18 cellular contexts compared by ENCODE assay signal in genomic region chrX:30668581-30668980, GRCh38. TPM values are rescaled to one million over a fixed set of nuclear protein-coding genes. Genes with fewer than 3 reads are reported as not detected.
DNase-seq lines count a peak whose midpoint lies in the region; ATAC-seq, FAIRE-seq and TF ChIP-seq lines count a peak whose summit lies in the region.
"Had no signal": no experiment of that assay in that cellular context is flagged by ENCODE, and none has a peak within 500 bp of the region (broad histone marks: within the 10 kb centered on the region; RNA-seq: fewer than 3 reads in every experiment).

No MANE protein-coding gene starts in this region.

- TF ChIP-seq CTCF in activated CD8-positive, alpha-beta T cell treated with anti-CD3 and anti-CD28 coated beads for 36 hours (IDR thresholded peaks at IDR 0.05), result no peak
- TF ChIP-seq CTCF in A549 (IDR thresholded peaks at IDR 0.05) (no peak), K562 (IDR thresholded peaks at IDR 0.05 in 2 of 3, conservative IDR thresholded peaks at IDR 0.05 in 1 of 3; ENCODE audit: insufficient read depth in 2 of 3, low read depth in 1 of 3, low read length in 3 of 3) (no peak)

- peaks cover 3% of the 10 kb centered on the region; the same call in 1 of the 3 replicates for H3K36me3 ChIP-seq in K562 (ENCODE audit: control insufficient read depth, insufficient read depth, low read length)

- H3K27ac ChIP-seq in A549, result no peak overlapping the region
- no peak overlapping the region for H3K27ac ChIP-seq in K562 (ENCODE audit: extremely low read depth, low read depth, low read length)
- H3K27ac ChIP-seq: C4-2B had no signal

- POLR2A ChIA-PET in activated CD8-positive, alpha-beta T cell treated with anti-CD3 and anti-CD28 coated beads, Interleukin-2, amount 10 ng/mL, durations not matched to agents 7 days and 5 days (lab: Charles Lee), result no interaction called here
- POLR2A ChIA-PET in activated CD8-positive, alpha-beta T cell treated with anti-CD3 and anti-CD28 coated beads for 36 hours (lab: Charles Lee), result no interaction called here
- POLR2A ChIA-PET in A549 (lab: Yijun Ruan, JAX) (no interaction called here), K562 (lab: Yijun Ruan, JAX) (no interaction called here)

- no peaks in the 10 kb centered on the region for H3K9me3 ChIP-seq in A549
- no peaks in the 10 kb centered on the region for H3K9me3 ChIP-seq in K562 (replicated peaks; ENCODE audit: control insufficient read depth, insufficient read depth, low read depth, low read length)

- in situ Hi-C loops in K562 (cut with MboI), result no loop called here

- FAIRE-seq in A549 (lab: Jason Lieb, UNC) (no peak), GM18507 (lab: Jason Lieb, UNC) (peak; percentile 36), K562 (lab: Jason Lieb, UNC) (no peak)
- FAIRE-seq: A204.1, GM12892 had no signal

- H3K9ac ChIP-seq in K562 (ENCODE audit: insufficient read depth in 1 of 2, low read depth in 2 of 2, low read length in 2 of 2), result no peak overlapping the region

- no peak for TF ChIP-seq POLR2A in A549 (IDR thresholded peaks at IDR 0.05; ENCODE audit: low read length)
- no peak for TF ChIP-seq POLR2A in K562 (conservative IDR thresholded peaks at IDR 0.05)

- TF ChIP-seq EP300 in A549 (IDR thresholded peaks at IDR 0.05) (no peak), K562 (IDR thresholded peaks at IDR 0.05; ENCODE audit: low read length) (no peak)

- H2AFZ ChIP-seq in K562 (ENCODE audit: low read depth, low read length), result no peak overlapping the region

- no peak for TF ChIP-seq RAD21 in A549 (conservative IDR thresholded peaks at IDR 0.05 in 1 of 2, IDR thresholded peaks at IDR 0.05 in 1 of 2)
- no peak for TF ChIP-seq RAD21 in K562 (CRISPR knock-in tag; conservative IDR thresholded peaks at IDR 0.05 in 1 of 2, IDR thresholded peaks at IDR 0.05 in 1 of 2)

- H3K4me3 ChIP-seq in A549 (no peak overlapping the region), K562 (no peak overlapping the region)

- no peaks in the 10 kb centered on the region for H3K27me3 Mint-ChIP-seq in activated CD8-positive, alpha-beta T cell treated with anti-CD3 and anti-CD28 coated beads, Interleukin-2, amount 10 ng/mL, durations not matched to agents 7 days and 5 days (ENCODE audit: low read depth)
- H3K27me3 Mint-ChIP-seq in activated CD8-positive, alpha-beta T cell treated with anti-CD3 and anti-CD28 coated beads for 36 hours, result no peaks in the 10 kb centered on the region
- H3K27me3 Mint-ChIP-seq: CD4-positive, alpha-beta T cell had no signal

- H3K4me2 ChIP-seq in A549 (no peak overlapping the region), K562 (ENCODE audit: insufficient read depth, low read length) (no peak overlapping the region)

- H3K27me3 ChIP-seq in K562 (ENCODE audit: control insufficient read depth in 2 of 2, insufficient read depth in 2 of 2, low read length in 2 of 2), result no peaks in the 10 kb centered on the region

- no peak overlapping the region for H3K4me3 Mint-ChIP-seq in activated CD8-positive, alpha-beta T cell treated with anti-CD3 and anti-CD28 coated beads, Interleukin-2, amount 10 ng/mL, durations not matched to agents 7 days and 5 days
- no peak overlapping the region for H3K4me3 Mint-ChIP-seq in activated CD8-positive, alpha-beta T cell treated with anti-CD3 and anti-CD28 coated beads for 36 hours
- H3K4me3 Mint-ChIP-seq: CD4-positive, alpha-beta T cell had no signal

- H3K36me3 Mint-ChIP-seq in activated CD8-positive, alpha-beta T cell treated with anti-CD3 and anti-CD28 coated beads, Interleukin-2, amount 10 ng/mL, durations not matched to agents 7 days and 5 days (ENCODE audit: low read depth), result peaks cover 23% of the 10 kb centered on the region
- H3K36me3 Mint-ChIP-seq in activated CD8-positive, alpha-beta T cell treated with anti-CD3 and anti-CD28 coated beads for 36 hours (ENCODE audit: low read depth), result peaks cover 24% of the 10 kb centered on the region

- BruUV-seq in K562 (replicated peaks; lab: Mats Ljungman, UMichigan), result no TSS peak

- no peak for DNase-seq in activated CD8-positive, alpha-beta T cell treated with anti-CD3 and anti-CD28 coated beads, Interleukin-2, amount 10 ng/mL, durations not matched to agents 7 days and 5 days
- no peak for DNase-seq in activated CD8-positive, alpha-beta T cell treated with anti-CD3 and anti-CD28 coated beads for 36 hours
- no peak for DNase-seq in A549 (ENCODE audit: low read depth in 1 of 2, low spot score in 1 of 2)
- DNase-seq in GM18507 (ENCODE audit: extremely low spot score, insufficient read length, low read depth), result no peak
- DNase-seq in K562 (ENCODE audit: extremely low read depth in 1 of 4, low spot score in 3 of 4), result no peak
- no peak for DNase-seq in NK-92 (lab: John Stamatoyannopoulos, UW; ENCODE audit: unreplicated experiment)
- DNase-seq: AML-193; CD4-positive, alpha-beta T cell; DMS153; DMS79; GDM1; GOT3; H7 had no signal

- no peaks in the 10 kb centered on the region for H3K79me2 ChIP-seq in K562 (ENCODE audit: control insufficient read depth, insufficient read depth, low read length)

- H3K4me1 Mint-ChIP-seq in activated CD8-positive, alpha-beta T cell treated with anti-CD3 and anti-CD28 coated beads, Interleukin-2, amount 10 ng/mL, durations not matched to agents 7 days and 5 days (ENCODE audit: low read depth), result no peaks in the 10 kb centered on the region
- H3K4me1 Mint-ChIP-seq in activated CD8-positive, alpha-beta T cell treated with anti-CD3 and anti-CD28 coated beads for 36 hours (ENCODE audit: low read depth), result peaks cover under 1% of the 10 kb centered on the region

- H3K4me1 ChIP-seq in A549 (no peaks in the 10 kb centered on the region), K562 (replicated peaks in 1 of 2; ENCODE audit: control insufficient read depth in 2 of 2, insufficient read depth in 2 of 2, low read length in 2 of 2) (no peaks in the 10 kb centered on the region)

- H3K9me1 ChIP-seq in K562 (ENCODE audit: control insufficient read depth, insufficient read depth, low read length), result no peaks in the 10 kb centered on the region

- H4K20me1 ChIP-seq in K562 (replicated peaks; ENCODE audit: control insufficient read depth, insufficient read depth, low read length), result no peaks in the 10 kb centered on the region

- intact Hi-C loops in activated CD8-positive, alpha-beta T cell treated with anti-CD3 and anti-CD28 coated beads for 36 hours (cut with micrococcal nuclease), result no loop called here
- intact Hi-C loops in K562 (cut with micrococcal nuclease), result no loop called here

- no peak for ATAC-seq in activated CD8-positive, alpha-beta T cell treated with anti-CD3 and anti-CD28 coated beads, Interleukin-2, amount 10 ng/mL, durations not matched to agents 7 days and 5 days
- no peak for ATAC-seq in activated CD8-positive, alpha-beta T cell treated with anti-CD3 and anti-CD28 coated beads for 36 hours
- ATAC-seq in A549 (no peak), K562 (no peak), HG03460 (IDR thresholded peaks at IDR 0.05; ENCODE audit: unreplicated experiment) (no peak)
- ATAC-seq: HCT116 had no signal

- CTCF ChIA-PET in activated CD8-positive, alpha-beta T cell treated with anti-CD3 and anti-CD28 coated beads, Interleukin-2, amount 10 ng/mL, durations not matched to agents 7 days and 5 days (lab: Charles Lee), result interaction anchor here (1.1 kb wide), 1 partner anchor 14 kb away, joined by 3 read pairs; no protein-coding TSS in a partner anchor
- CTCF ChIA-PET in activated CD8-positive, alpha-beta T cell treated with anti-CD3 and anti-CD28 coated beads for 36 hours (lab: Charles Lee), result interaction anchor here (1.3 kb wide), 1 partner anchor 22 kb away, joined by 4 read pairs; no protein-coding TSS in a partner anchor
- CTCF ChIA-PET in A549 (lab: Yijun Ruan, JAX), result no interaction called here
- CTCF ChIA-PET in K562 (lab: Yijun Ruan, JAX; ENCODE audit: low intra/inter-chr PET ratio), result no interaction called here

- peak overlapping the region; percentile 8 for H3K27ac Mint-ChIP-seq in activated CD8-positive, alpha-beta T cell treated with anti-CD3 and anti-CD28 coated beads, Interleukin-2, amount 10 ng/mL, durations not matched to agents 7 days and 5 days
- H3K27ac Mint-ChIP-seq in activated CD8-positive, alpha-beta T cell treated with anti-CD3 and anti-CD28 coated beads for 36 hours, result no peak overlapping the region
- H3K27ac Mint-ChIP-seq: CD4-positive, alpha-beta T cell had no signal

- H3K9me3 Mint-ChIP-seq in activated CD8-positive, alpha-beta T cell treated with anti-CD3 and anti-CD28 coated beads, Interleukin-2, amount 10 ng/mL, durations not matched to agents 7 days and 5 days (ENCODE audit: insufficient read depth), result no peaks in the 10 kb centered on the region
- H3K9me3 Mint-ChIP-seq in activated CD8-positive, alpha-beta T cell treated with anti-CD3 and anti-CD28 coated beads for 36 hours, result no peaks in the 10 kb centered on the region
- H3K9me3 Mint-ChIP-seq: CD4-positive, alpha-beta T cell had no signal

- WGBS in A549 (ENCODE audit: missing lambda C conversion rate), result 90% methylated on average over 4 of the region's 4 CpGs
- WGBS in K562 (ENCODE audit: insufficient coverage, low coverage, missing lambda C conversion rate), result 96% methylated on average over 3 of the region's 4 CpGs

RNA-seq across cellular contexts. Expression of gene GK, which starts 15.4 kb away (rescaled TPM):
- total RNA-seq in activated CD8-positive, alpha-beta T cell treated with anti-CD3 and anti-CD28 coated beads, Interleukin-2, amount 10 ng/mL, durations not matched to agents 7 days and 5 days, result 10 to 100 TPM; 10.7 to 12.0 TPM
- 10 to 100 TPM; 27.6 to 27.7 TPM for total RNA-seq in activated CD8-positive, alpha-beta T cell treated with anti-CD3 and anti-CD28 coated beads for 36 hours
- 5.1 and 7.1 TPM in 2 replicates for polyA plus RNA-seq in A549 (2011; rRNA removed)
- polyA plus RNA-seq in A549 (2012; cell fraction: cytosol; rRNA removed), result 1.3 and 1.5 TPM in 2 replicates
- polyA plus RNA-seq in A549 (2012; cell fraction: nucleus; rRNA removed), result 1.4 TPM in 2 replicates
- 1.3 to 1.5 TPM (median 1.4 TPM) in 3 replicates for polyA plus RNA-seq in A549 (2017; fragmentation: RNase III; extraction: RNeasy Plus Mini Kit Qiagen cat#74134 plus additional on column Dnase treatment)
- polyA minus RNA-seq in A549 (2011; rRNA and poly(A)+ RNA removed), result 1.7 and 3.5 TPM in 2 replicates
- total RNA-seq in K562 (2011; cell fraction: chromatin; rRNA removed; ENCODE audit: low replicate concordance), result 15.1 and 28.4 TPM in 2 replicates
- 6.0 and 7.4 TPM in 2 replicates for total RNA-seq in K562 (2011; cell fraction: nucleolus; rRNA removed)
- 9.8 and 10.3 TPM in 2 replicates for total RNA-seq in K562 (2011; cell fraction: nucleoplasm; rRNA removed)
- total RNA-seq in K562 (2014; rRNA removed), result 8.1 and 13.3 TPM in 2 replicates
- 12.4 and 14.5 TPM in 2 replicates for total RNA-seq in K562 (2014; rRNA removed; fragmentation: Illumina TruSeq; extraction: Trizol)
- total RNA-seq in K562 (2015; rRNA removed; fragmentation: Illumina TruSeq; extraction: Trizol), result 12.4 and 13.3 TPM in 2 replicates
- total RNA-seq in K562 (2021), result 13.5 and 14.8 TPM in 2 replicates
- polyA plus RNA-seq in K562 (2011; rRNA removed), result 9.6 and 15.3 TPM in 2 replicates
- polyA plus RNA-seq in K562 (2011; cell fraction: cytosol; rRNA removed), result 2.3 and 4.2 TPM in 2 replicates
- polyA plus RNA-seq in K562 (2011; cell fraction: nucleus; rRNA removed), result 7.8 and 12.2 TPM in 2 replicates
- 9.7 and 16.8 TPM in 2 replicates for polyA plus RNA-seq in K562 (2012)
- 10.0 and 10.1 TPM in 2 replicates for polyA plus RNA-seq in K562 (2014; fragmentation: Illumina TruSeq; extraction: Trizol)
- polyA plus RNA-seq in K562 (2014; fragmentation: Nextera tagmentation; extraction: Ambion mirVana), result 10 to 100 TPM in 1 of 2 experiments, 1 to 10 TPM in 1; 8.0 to 12.4 TPM
- polyA plus RNA-seq in K562 (2014; rRNA removed), result 12.5 and 15.7 TPM in 2 replicates
- polyA minus RNA-seq in K562 (2011; rRNA and poly(A)+ RNA removed), result 10.7 and 15.9 TPM in 2 replicates
- 5.2 and 5.8 TPM in 2 replicates for polyA minus RNA-seq in K562 (2011; cell fraction: cytosol; rRNA and poly(A)+ RNA removed)
- polyA minus RNA-seq in K562 (2011; cell fraction: nucleus; rRNA and poly(A)+ RNA removed), result 8.8 TPM in 2 replicates

Comparison
In these comparisons a context has a peak if more than half of its experiments do, and no peak if none do; other contexts are left out.
1. CTCF ChIA-PET loops: an anchor here in activated CD8-positive, alpha-beta T cell treated with anti-CD3 and anti-CD28 coated beads, Interleukin-2, amount 10 ng/mL, durations not matched to agents 7 days and 5 days (1.1 kb wide) and activated CD8-positive, alpha-beta T cell treated with anti-CD3 and anti-CD28 coated beads for 36 hours (1.3 kb wide); none called in A549 and K562.